ENCODE assay signal across 20 cellular contexts in genomic region chr5:74608754-74609576, GRCh38. TPM values are rescaled to one million over a fixed set of nuclear protein-coding genes. Genes with fewer than 3 reads are reported as not detected.
DNase-seq lines count a peak whose midpoint lies in the region; ATAC-seq, FAIRE-seq and TF ChIP-seq lines count a peak whose summit lies in the region.
"Had no signal": no experiment of that assay in that cellular context is flagged by ENCODE, and none has a peak within 500 bp of the region (broad histone marks: within the 10 kb centered on the region; RNA-seq: fewer than 3 reads in every experiment).

No MANE protein-coding gene starts in this region.

- no peak overlapping the region for H3K27ac ChIP-seq in HepG2 (ENCODE audit: extremely low read length, insufficient read depth, low read length)
- H3K27ac ChIP-seq in right lobe of liver: no peak overlapping the region
- no peak overlapping the region for H3K27ac ChIP-seq in parathyroid adenoma
- H3K27ac ChIP-seq: PC-9, RWPE1 had no signal

- no peak for ATAC-seq in HepG2
- ATAC-seq in right lobe of liver: no peak
- ATAC-seq in HG02571 (IDR thresholded peaks at IDR 0.05; ENCODE audit: unreplicated experiment): no peak
- ATAC-seq in GM18873 (IDR thresholded peaks at IDR 0.05; ENCODE audit: low FRiP score, unreplicated experiment): no peak

- H3K36me3 ChIP-seq in HepG2 (replicated peaks in 1 of 2; ENCODE audit: control insufficient read depth in 1 of 2, insufficient read depth in 2 of 2, low read length in 2 of 2): no peaks in the 10 kb centered on the region
- H3K36me3 ChIP-seq in right lobe of liver: no peaks in the 10 kb centered on the region
- H3K36me3 ChIP-seq in parathyroid adenoma (ENCODE audit: control insufficient read depth, insufficient read depth, low read length): no peaks in the 10 kb centered on the region

- TF ChIP-seq RAD21 in HepG2 (CRISPR knock-in tag; IDR thresholded peaks at IDR 0.05): no peak

- no peak for FAIRE-seq in HepG2 (lab: Jason Lieb, UNC)
- FAIRE-seq: GM12892, GM18507 had no signal

- WGBS in HepG2 (ENCODE audit: low lambda C conversion rate): 79% methylated on average over 5 of the region's 5 CpGs
- 86% methylated on average over 4 of the region's 5 CpGs for WGBS in right lobe of liver (ENCODE audit: insufficient coverage, low coverage, low lambda C conversion rate, missing lambda C conversion rate)

- no peaks in the 10 kb centered on the region for H3K27me3 ChIP-seq in HepG2 (ENCODE audit: control insufficient read depth in 1 of 2, insufficient read depth in 2 of 2, low read length in 2 of 2)
- no peaks in the 10 kb centered on the region for H3K27me3 ChIP-seq in right lobe of liver
- H3K27me3 ChIP-seq in parathyroid adenoma (ENCODE audit: control insufficient read depth, insufficient read depth, low read length): no peaks in the 10 kb centered on the region

- H2AFZ ChIP-seq in HepG2 (ENCODE audit: low read length): no peak overlapping the region
- peak overlapping the region; percentile 14 for H2AFZ ChIP-seq in parathyroid adenoma
- H2AFZ ChIP-seq: PC-9 had no signal

- H3K9ac ChIP-seq in HepG2 (ENCODE audit: insufficient read depth, low read depth, low read length): no peak overlapping the region
- H3K9ac ChIP-seq in parathyroid adenoma: no peak overlapping the region

- H3K4me3 ChIP-seq in HepG2 (replicated peaks in 1 of 3; ENCODE audit: insufficient read depth in 1 of 3, low read depth in 2 of 3, low read length in 3 of 3): no peak overlapping the region
- H3K4me3 ChIP-seq in right lobe of liver: no peak overlapping the region
- H3K4me3 ChIP-seq in parathyroid adenoma (ENCODE audit: low read depth, low read length): no peak overlapping the region
- H3K4me3 ChIP-seq: PC-9 had no signal

- DNase-seq in NCI-H2171 treated with DMSO at 0.1 percent for 48 hours (lab: John Stamatoyannopoulos, UW) (peak; percentile 21), NCI-H2171 (lab: John Stamatoyannopoulos, UW) (no peak), HepG2 (ENCODE audit: low spot score) (no peak), right lobe of liver (no peak), NCI-H69 (lab: John Stamatoyannopoulos, UW) (peak; percentile 90)
- DNase-seq: ACHN; C1 segment of cervical spinal cord; CD8-positive, alpha-beta memory T cell; DMS79; GOT3; NCI-H1694; NCI-H446; NCI-H748 treated with DMSO at 0.1 percent for 48 hours; PC-9 had no signal

- no peak overlapping the region for H3K4me2 ChIP-seq in HepG2 (ENCODE audit: low read depth, low read length)
- no peak overlapping the region for H3K4me2 ChIP-seq in parathyroid adenoma (ENCODE audit: low read length)
- H3K4me2 ChIP-seq: PC-9 had no signal

- TF ChIP-seq EP300 in HepG2 (IDR thresholded peaks at IDR 0.05; ENCODE audit: low read depth in 2 of 2, low read length in 2 of 2) (no peak), HepG2 (CRISPR knock-in tag; IDR thresholded peaks at IDR 0.05; ENCODE audit: borderline replicate concordance) (no peak)

- no peaks in the 10 kb centered on the region for H4K20me1 ChIP-seq in HepG2 (ENCODE audit: insufficient read depth, low read length)

- in situ Hi-C loops in HepG2 (cut with HindIII; ENCODE audit: extremely low pct_ligation_motif_present, low pct_unique_long_range_greater_than_20kb): no loop called here

- intact Hi-C loops in HepG2 (cut with micrococcal nuclease; ENCODE audit: unreplicated experiment) (no loop called here), right lobe of liver (cut with DNase I) (no loop called here)

- H3K4me1 ChIP-seq in HepG2 (ENCODE audit: insufficient read depth, low read length): peaks cover 29% of the 10 kb centered on the region
- H3K4me1 ChIP-seq in right lobe of liver: no peaks in the 10 kb centered on the region
- H3K4me1 ChIP-seq in parathyroid adenoma: peaks cover 4% of the 10 kb centered on the region

- TF ChIP-seq POLR2A in HepG2 (IDR thresholded peaks at IDR 0.05; ENCODE audit: insufficient read depth in 1 of 2, low read depth in 2 of 2, low read length in 2 of 2) (no peak), right lobe of liver (IDR thresholded peaks at IDR 0.05) (no peak)

- no peaks in the 10 kb centered on the region for H3K9me3 ChIP-seq in HepG2 (ENCODE audit: low read length)
- H3K9me3 ChIP-seq in right lobe of liver: no peaks in the 10 kb centered on the region
- H3K9me3 ChIP-seq in parathyroid adenoma (ENCODE audit: control insufficient read depth, low read length): no peaks in the 10 kb centered on the region

- BruUV-seq in HepG2 (replicated peaks; lab: Mats Ljungman, UMichigan): no TSS peak

- no peak for TF ChIP-seq CTCF in HepG2 (CRISPR knock-in tag; IDR thresholded peaks at IDR 0.05)
- TF ChIP-seq CTCF in right lobe of liver (IDR thresholded peaks at IDR 0.05): no peak
- no peak for TF ChIP-seq CTCF in parathyroid adenoma (IDR thresholded peaks at IDR 0.05)

- CTCF ChIA-PET in HepG2 (lab: Yijun Ruan, JAX; ENCODE audit: low intra/inter-chr PET ratio, low total read pairs): no interaction called here

- H3K79me2 ChIP-seq in HepG2 (ENCODE audit: insufficient read depth, low read length): no peaks in the 10 kb centered on the region
- H3K79me2 ChIP-seq in parathyroid adenoma: no peaks in the 10 kb centered on the region

- POLR2A ChIA-PET in HepG2 (lab: Yijun Ruan, JAX): no interaction called here

TF ChIP-seq in HepG2, 621 proteins besides CTCF, POLR2A, EP300 and RAD21:
- TF ChIP-seq MAFK (conservative IDR thresholded peaks at IDR 0.05 in 1 of 2, IDR thresholded peaks at IDR 0.05 in 1 of 2; ENCODE audit: low read length in 2 of 2) (peak in 1 of 2 experiments; percentile 58; a peak in 2 of 4 replicates), MAFF (IDR thresholded peaks at IDR 0.05; ENCODE audit: low read depth, low read length) (peak; percentile 23; the same call in 1 of the 2 replicates), ATF2 (CRISPR knock-in tag; IDR thresholded peaks at IDR 0.05) (no peak)
TF ChIP-seq in HepG2: peak in this region for 2.

RNA-seq across cellular contexts. Expression of gene ENC1, which starts 31.6 kb away (rescaled TPM):
- total RNA-seq in HepG2 (2016; rRNA removed; fragmentation: Illumina TruSeq; extraction: Trizol) (63.8 and 69.9 TPM in 2 replicates), right lobe of liver (1 to 10 TPM; 4.5 to 6.8 (median 5.5) TPM)
- total RNA-seq in HepG2 (2016; cell fraction: cytosol; rRNA removed; fragmentation: Illumina TruSeq; extraction: Trizol; ENCODE audit: low read depth): 33.8 and 33.9 TPM in 2 replicates
- total RNA-seq in HepG2 (2016; cell fraction: insoluble cytoplasmic fraction; rRNA removed; fragmentation: Illumina TruSeq; extraction: Trizol): 61.8 and 63.2 TPM in 2 replicates
- 48.4 and 54.2 TPM in 2 replicates for total RNA-seq in HepG2 (2016; cell fraction: membrane; rRNA removed; fragmentation: Illumina TruSeq; extraction: Trizol)
- total RNA-seq in HepG2 (2016; cell fraction: nucleus; rRNA removed; fragmentation: Illumina TruSeq; extraction: Trizol): 60.3 and 63.7 TPM in 2 replicates
- polyA plus RNA-seq in HepG2 (2011; rRNA removed): 61.6 and 64.4 TPM in 2 replicates
- polyA plus RNA-seq in HepG2 (2011; cell fraction: cytosol; rRNA removed): 32.3 and 55.9 TPM in 2 replicates
- polyA plus RNA-seq in HepG2 (2011; cell fraction: nucleus; rRNA removed): 251 and 317 TPM in 2 replicates
- 54.2 and 69.2 TPM in 2 replicates for polyA plus RNA-seq in HepG2 (2012)
- 2.0 and 2.4 TPM in 2 replicates for polyA plus RNA-seq in HepG2 (2016; cell fraction: cytosol; fragmentation: Illumina TruSeq; extraction: Trizol; ENCODE audit: low read depth)
- 40.2 and 43.8 TPM in 2 replicates for polyA plus RNA-seq in HepG2 (2016; cell fraction: insoluble cytoplasmic fraction; fragmentation: Illumina TruSeq; extraction: Trizol; ENCODE audit: low read depth)
- 9.1 and 9.2 TPM in 2 replicates for polyA plus RNA-seq in HepG2 (2016; cell fraction: membrane; fragmentation: Illumina TruSeq; extraction: Trizol; ENCODE audit: low read depth)
- polyA plus RNA-seq in HepG2 (2016; cell fraction: nucleus; fragmentation: Illumina TruSeq; extraction: Trizol; ENCODE audit: insufficient read depth, low read depth): 102 and 108 TPM in 2 replicates
- 0.19 and 296 TPM in 2 replicates for polyA minus RNA-seq in HepG2 (2011; rRNA and poly(A)+ RNA removed; ENCODE audit: low replicate concordance)
- polyA minus RNA-seq in HepG2 (2011; cell fraction: cytosol; rRNA and poly(A)+ RNA removed): 71.8 and 103 TPM in 2 replicates
- 162 and 227 TPM in 2 replicates for polyA minus RNA-seq in HepG2 (2011; cell fraction: nucleus; rRNA and poly(A)+ RNA removed)

Comparison
In these comparisons a context has a peak if more than half of its experiments do, and no peak if none do; other contexts are left out.
1. DNase-seq: peak in NCI-H2171 treated with DMSO at 0.1 percent for 48 hours (single experiment) and NCI-H69 (single experiment); none in NCI-H2171 (single experiment), HepG2 (single experiment) and right lobe of liver (0 of 3).